7 cellular contexts compared by ENCODE assay signal in the genomic region with DNA sequence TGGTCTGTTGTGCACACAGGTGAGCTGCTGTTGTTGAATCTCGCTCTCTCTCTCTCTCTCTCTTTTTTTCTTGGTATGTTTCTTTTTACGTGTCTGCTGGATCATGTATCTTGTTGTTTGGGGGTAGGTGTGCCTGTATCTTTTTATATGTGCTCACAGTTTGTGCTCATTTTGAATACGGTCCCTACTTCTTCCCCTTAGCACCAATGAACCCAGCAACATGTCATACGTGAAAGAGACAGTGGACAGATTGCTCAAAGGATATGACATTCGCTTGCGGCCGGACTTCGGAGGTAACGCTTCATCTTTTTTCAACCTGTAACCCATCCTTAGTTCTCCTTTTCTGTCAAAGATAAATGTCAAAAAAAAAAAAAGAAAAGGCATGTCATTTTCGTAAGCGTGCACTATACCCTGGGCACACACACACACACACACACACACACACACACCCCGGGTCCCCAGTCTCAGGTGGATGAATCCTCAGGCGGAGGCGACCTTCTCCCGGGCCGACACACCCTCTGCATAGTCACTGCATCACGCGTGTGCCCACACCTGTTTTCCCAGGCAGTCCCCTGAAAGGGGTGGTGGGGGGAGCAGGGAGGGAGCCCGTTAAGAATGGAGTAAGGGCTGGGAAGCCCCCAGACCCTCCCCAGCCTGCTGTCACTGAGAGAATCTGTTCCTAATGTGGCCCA.
A peak's percentile ranks its signal among the peaks of the same experiment; 100 is the strongest.
DNase-seq lines count a peak whose midpoint lies in the region; ATAC-seq lines count a peak whose summit lies in the region.

No MANE protein-coding gene starts in this region.

- peaks cover 21% of the 10 kb centered on the region for H3K27me3 ChIP-seq in effector memory CD4-positive, alpha-beta T cell (replicated peaks; ENCODE audit: control insufficient read depth, insufficient read depth, low read length, poor library complexity, severe bottlenecking)
- peaks cover 0 to 16% of the 10 kb centered on the region in 2 donors for H3K27me3 ChIP-seq in muscle layer of colon (ENCODE audit: control insufficient read depth in 1 of 2, insufficient read depth in 2 of 2, low read length in 2 of 2)

- DNase-seq in NCI-H748 treated with DMSO at 0.1 percent for 48 hours (lab: John Stamatoyannopoulos, UW) (peak; percentile 1), CD1c-positive myeloid dendritic cell (ENCODE audit: extremely low spot score) (no peak), SKM-1 (lab: John Stamatoyannopoulos, UW; ENCODE audit: unreplicated experiment) (no peak)
- no peak for DNase-seq in effector memory CD4-positive, alpha-beta T cell

- peak overlapping the region; percentile 53 for H3K4me3 ChIP-seq in effector memory CD4-positive, alpha-beta T cell (ENCODE audit: insufficient read depth, low read depth, low read length, poor library complexity, severe bottlenecking)
- peak overlapping the region; percentile 30 to 47 for H3K4me3 ChIP-seq in muscle layer of colon (ENCODE audit: low read depth in 1 of 2, low read length in 2 of 2)

- peaks cover 5% of the 10 kb centered on the region for H3K4me1 ChIP-seq in effector memory CD4-positive, alpha-beta T cell (ENCODE audit: control insufficient read depth, insufficient read depth, low read length, poor library complexity, severe bottlenecking)
- H3K4me1 ChIP-seq in muscle layer of colon (ENCODE audit: insufficient read depth, low read length) = peaks cover 8% of the 10 kb centered on the region

- no peaks in the 10 kb centered on the region for H3K36me3 ChIP-seq in effector memory CD4-positive, alpha-beta T cell (ENCODE audit: control insufficient read depth, insufficient read depth, low read length)
- H3K36me3 ChIP-seq in muscle layer of colon (ENCODE audit: insufficient read depth, low read length) = no peaks in the 10 kb centered on the region

- H3K27ac ChIP-seq in effector memory CD4-positive, alpha-beta T cell (ENCODE audit: insufficient read depth, low read length, poor library complexity, severe bottlenecking) = no peak overlapping the region
- H3K27ac ChIP-seq in muscle layer of colon (ENCODE audit: low read depth, low read length) = no peak overlapping the region

- H3K9me3 ChIP-seq in effector memory CD4-positive, alpha-beta T cell (ENCODE audit: control insufficient read depth, low read length) = no peaks in the 10 kb centered on the region
- no peaks in the 10 kb centered on the region for H3K9me3 ChIP-seq in muscle layer of colon (ENCODE audit: low read length)

- ATAC-seq in GM19467 (IDR thresholded peaks at IDR 0.05; ENCODE audit: unreplicated experiment) (peak; percentile 24), HG02840 (IDR thresholded peaks at IDR 0.05; ENCODE audit: low FRiP score, unreplicated experiment) (no peak)

- no peak overlapping the region for H3K9ac ChIP-seq in muscle layer of colon (ENCODE audit: low read length)
